Comparison of ENCODE assay signal across 1 cellular context in the genomic region with DNA sequence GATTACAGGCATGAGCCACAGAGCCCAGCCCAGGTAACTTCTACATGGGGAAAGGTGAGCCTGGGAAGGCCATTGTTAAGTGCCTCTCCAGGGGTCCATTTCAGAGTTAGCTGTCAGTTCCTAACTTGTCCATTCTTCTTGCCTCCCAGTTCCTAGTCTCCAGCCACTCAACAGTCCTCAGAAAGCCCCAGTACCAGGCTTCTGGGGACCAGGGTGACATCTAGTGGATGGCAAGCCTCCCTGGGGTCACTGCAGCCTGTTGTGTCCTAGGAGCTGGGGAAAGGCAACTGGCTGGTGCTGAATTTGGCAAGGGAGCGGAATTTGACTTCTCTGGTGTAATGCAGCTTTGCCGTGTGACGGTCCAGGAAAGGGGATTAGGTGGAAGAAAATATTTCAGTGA.
TF ChIP-seq lines count a peak whose summit lies in the region.

No MANE protein-coding gene starts in this region.

TF ChIP-seq in endothelial cell of umbilical vein, 7 proteins besides CTCF, POLR2A, EP300 and RAD21 (continued from another document):
- TF ChIP-seq FOS (IDR thresholded peaks at IDR 0.05; ENCODE audit: borderline replicate concordance, insufficient read depth, low read length): no peak
- no peak for TF ChIP-seq GATA2 (IDR thresholded peaks at IDR 0.05; ENCODE audit: insufficient read depth, insufficient read length, low read depth, low read length)
- no peak for TF ChIP-seq JUN (IDR thresholded peaks at IDR 0.05; ENCODE audit: borderline replicate concordance, insufficient read depth, insufficient read length, low read depth)
- no peak for TF ChIP-seq POLR2AphosphoS5 (IDR thresholded peaks at IDR 0.05; ENCODE audit: insufficient read depth, low read depth, low read length)
- TF ChIP-seq EZH2 (IDR thresholded peaks at IDR 0.05; ENCODE audit: borderline replicate concordance, low read depth, low read length, severe bottlenecking): no peak
